25 cellular contexts compared by ENCODE assay signal in genomic region chr1:6257541-6258069, GRCh38. TPM values are rescaled to one million over a fixed set of nuclear protein-coding genes. Genes with fewer than 3 reads are reported as not detected.
"Had no signal": no experiment of that assay in that cellular context is flagged by ENCODE, and none has a peak within 500 bp of the region (broad histone marks: within the 10 kb centered on the region; RNA-seq: fewer than 3 reads in every experiment).

No MANE protein-coding gene starts in this region.

- H3K36me3 Mint-ChIP-seq: natural killer cell had no signal

- H3K9ac ChIP-seq: parathyroid adenoma had no signal

- DNase-seq: activated CD4-positive, alpha-beta memory T cell treated with anti-CD3 and anti-CD28 coated beads, Interleukin-2, amount 10 ng/mL, durations not matched to agents 7 days and 5 days; activated CD4-positive, alpha-beta T cell treated with anti-CD3 and anti-CD28 coated beads, Interleukin-2, amount 10 ng/mL, durations not matched to agents 24 days and 14 days; activated gamma-delta T cell; activated naive CD4-positive, alpha-beta T cell treated with anti-CD3 and anti-CD28 coated beads, Interleukin-2, amount 50 U/mL, for 16 hours; activated naive CD8-positive, alpha-beta T cell treated with anti-CD3 and anti-CD28 coated beads, Interleukin-2, amount 50 U/mL, for 24 hours; cerebellar nuclear complex; endodermal cell; kidney; natural killer cell; stimulated activated CD4-positive, alpha-beta T cell treated with anti-CD3 and anti-CD28 coated beads, Interleukin-4, amount 100 ng/mL, for 24 hours; stimulated activated naive CD4-positive, alpha-beta T cell treated with Interleukin-2 at 50 U/mL for 16 hours had no signal

- ATAC-seq: activated CD4-positive, CD25-positive, alpha-beta regulatory T cell treated with anti-CD3 and anti-CD28 coated beads, Interleukin-2, amount 50 U/mL, for 24 hours; activated naive CD8-positive, alpha-beta T cell treated with anti-CD3 and anti-CD28 coated beads, Interleukin-2, amount 50 U/mL, for 24 hours; left lobe of liver; natural killer cell; sciatic nerve had no signal

- H3K79me2 ChIP-seq: parathyroid adenoma had no signal

- H3K9me3 ChIP-seq: upper lobe of left lung had no signal

- H3K9me3 Mint-ChIP-seq: activated CD4-positive, alpha-beta memory T cell treated with anti-CD3 and anti-CD28 coated beads, Interleukin-2, amount 10 ng/mL, durations not matched to agents 7 days and 5 days; activated CD4-positive, alpha-beta T cell treated with anti-CD3 and anti-CD28 coated beads, Interleukin-2, amount 10 ng/mL, durations not matched to agents 24 days and 14 days; activated naive CD8-positive, alpha-beta T cell treated with anti-CD3 and anti-CD28 coated beads, Interleukin-2, amount 50 U/mL, for 24 hours; endodermal cell; natural killer cell; T-helper 2 cell treated with Interferon-gamma antibody and Interleukin-4, amounts not matched to agents 5 μg/mL and 100 μg/mL, for 36 hours had no signal

- H3K27ac ChIP-seq: coronary artery, parathyroid adenoma, upper lobe of left lung, VCaP had no signal

- FAIRE-seq: kidney had no signal

- H2AFZ ChIP-seq: parathyroid adenoma had no signal

- H3K4me3 Mint-ChIP-seq: activated CD4-positive, alpha-beta memory T cell treated with anti-CD3 and anti-CD28 coated beads, Interleukin-2, amount 10 ng/mL, durations not matched to agents 7 days and 5 days; activated CD4-positive, alpha-beta T cell treated with anti-CD3 and anti-CD28 coated beads, Interleukin-2, amount 10 ng/mL, durations not matched to agents 24 days and 14 days; activated naive CD8-positive, alpha-beta T cell treated with anti-CD3 and anti-CD28 coated beads, Interleukin-2, amount 50 U/mL, for 24 hours; endodermal cell; natural killer cell; T-helper 2 cell treated with Interferon-gamma antibody and Interleukin-4, amounts not matched to agents 5 μg/mL and 100 μg/mL, for 36 hours had no signal

- H3K4me3 ChIP-seq: coronary artery, lung, upper lobe of left lung had no signal

- H3K27ac Mint-ChIP-seq: activated CD4-positive, alpha-beta memory T cell treated with anti-CD3 and anti-CD28 coated beads, Interleukin-2, amount 10 ng/mL, durations not matched to agents 7 days and 5 days; activated CD4-positive, alpha-beta T cell treated with anti-CD3 and anti-CD28 coated beads, Interleukin-2, amount 10 ng/mL, durations not matched to agents 24 days and 14 days; activated naive CD8-positive, alpha-beta T cell treated with anti-CD3 and anti-CD28 coated beads, Interleukin-2, amount 50 U/mL, for 24 hours; endodermal cell; natural killer cell; T-helper 2 cell treated with Interferon-gamma antibody and Interleukin-4, amounts not matched to agents 5 μg/mL and 100 μg/mL, for 36 hours had no signal

RNA-seq across cellular contexts. Expression of gene HES3, which starts 13.6 kb away (rescaled TPM):
- total RNA-seq: activated CD4-positive, alpha-beta memory T cell treated with anti-CD3 and anti-CD28 coated beads, Interleukin-2, amount 10 ng/mL, durations not matched to agents 7 days and 5 days; activated CD4-positive, alpha-beta T cell treated with anti-CD3 and anti-CD28 coated beads, Interleukin-2, amount 10 ng/mL, durations not matched to agents 24 days and 14 days; fibroblast of lung; kidney; left lobe of liver; lung; mesenteric fat pad; mucosa of gallbladder; natural killer cell; sciatic nerve; subcutaneous adipose tissue; upper lobe of left lung had no signal
- polyA plus RNA-seq: fibroblast of lung, lung, thymus had no signal
